23 cellular contexts compared by ENCODE assay signal in genomic region chr4:9971711-9972110, GRCh38.
DNase-seq lines count a peak whose midpoint lies in the region; ATAC-seq lines count a peak whose summit lies in the region.
"Had no signal": no experiment of that assay in that cellular context is flagged by ENCODE, and none has a peak within 500 bp of the region (broad histone marks: within the 10 kb centered on the region; RNA-seq: fewer than 3 reads in every experiment).

No MANE protein-coding gene starts in this region.

- H3K4me1 Mint-ChIP-seq in stimulated activated memory B cell treated with anti-CD40 and anti-IgM and Interleukin-4, amounts not matched to agents 10 μg/mL and 1 μg/mL and 100 μg/mL, for 72 hours, result peaks cover 31% of the 10 kb centered on the region
- H3K4me1 Mint-ChIP-seq: nephron had no signal

- peak overlapping the region; percentile 89 for H3K27ac Mint-ChIP-seq in stimulated activated memory B cell treated with anti-CD40 and anti-IgM and Interleukin-4, amounts not matched to agents 10 μg/mL and 1 μg/mL and 100 μg/mL, for 72 hours
- H3K27ac Mint-ChIP-seq: activated CD4-positive, alpha-beta memory T cell treated with anti-CD3 and anti-CD28 coated beads, Interleukin-2, amount 10 ng/mL, durations not matched to agents 7 days and 5 days; activated naive CD8-positive, alpha-beta T cell treated with anti-CD3 and anti-CD28 coated beads, Interleukin-2, amount 50 U/mL, for 24 hours; B cell; nephron had no signal

- H3K9me3 Mint-ChIP-seq in stimulated activated memory B cell treated with anti-CD40 and anti-IgM and Interleukin-4, amounts not matched to agents 10 μg/mL and 1 μg/mL and 100 μg/mL, for 72 hours, result peaks cover 3% of the 10 kb centered on the region

- H3K4me3 Mint-ChIP-seq in stimulated activated memory B cell treated with anti-CD40 and anti-IgM and Interleukin-4, amounts not matched to agents 10 μg/mL and 1 μg/mL and 100 μg/mL, for 72 hours, result no peak overlapping the region
- H3K4me3 Mint-ChIP-seq: activated CD4-positive, alpha-beta memory T cell treated with anti-CD3 and anti-CD28 coated beads, Interleukin-2, amount 10 ng/mL, durations not matched to agents 7 days and 5 days; activated naive CD8-positive, alpha-beta T cell treated with anti-CD3 and anti-CD28 coated beads, Interleukin-2, amount 50 U/mL, for 24 hours; B cell; nephron had no signal

- peaks cover 12% of the 10 kb centered on the region for H3K36me3 Mint-ChIP-seq in stimulated activated memory B cell treated with anti-CD40 and anti-IgM and Interleukin-4, amounts not matched to agents 10 μg/mL and 1 μg/mL and 100 μg/mL, for 72 hours

- no peaks in the 10 kb centered on the region for H3K27me3 Mint-ChIP-seq in stimulated activated memory B cell treated with anti-CD40 and anti-IgM and Interleukin-4, amounts not matched to agents 10 μg/mL and 1 μg/mL and 100 μg/mL, for 72 hours
- H3K27me3 Mint-ChIP-seq: activated CD4-positive, alpha-beta memory T cell treated with anti-CD3 and anti-CD28 coated beads, Interleukin-2, amount 10 ng/mL, durations not matched to agents 7 days and 5 days; activated naive CD8-positive, alpha-beta T cell treated with anti-CD3 and anti-CD28 coated beads, Interleukin-2, amount 50 U/mL, for 24 hours; B cell had no signal

- DNase-seq in NCI-H2107 treated with DMSO at 0.1 percent for 48 hours (lab: John Stamatoyannopoulos, UW; ENCODE audit: unreplicated experiment), result peak; percentile 62
- DNase-seq in NCI-H2107 (lab: John Stamatoyannopoulos, UW), result no peak
- peak; percentile 79 for DNase-seq in NCI-H2029 (lab: John Stamatoyannopoulos, UW)
- DNase-seq in NCI-H748 treated with DMSO at 0.1 percent for 48 hours (lab: John Stamatoyannopoulos, UW), result peak; percentile 53
- no peak for DNase-seq in CD1c-positive myeloid dendritic cell (ENCODE audit: extremely low spot score)
- DNase-seq: activated CD4-positive, alpha-beta memory T cell treated with anti-CD3 and anti-CD28 coated beads, Interleukin-2, amount 10 ng/mL, durations not matched to agents 7 days and 5 days; activated CD4-positive, CD25-positive, alpha-beta regulatory T cell treated with anti-CD3 and anti-CD28 coated beads, Interleukin-2, amount 50 U/mL, for 72 hours; activated naive CD8-positive, alpha-beta T cell treated with anti-CD3 and anti-CD28 coated beads, Interleukin-2, amount 50 U/mL, for 24 hours; Caco-2; cerebellar nuclear complex; kidney; mucosa of descending colon; NK-92 treated with Interleukin-12 subunit alpha and Interleukin-12 subunit beta, amount 100 ng/mL, for 24 hours; PC-9; stimulated activated CD4-positive, alpha-beta T cell treated with anti-CD3 and anti-CD28 coated beads, Interleukin-1b, Interleukin-23, amount 100 ng/mL, for 48 hours; T-helper 1 cell; upper lobe of left lung had no signal

- ATAC-seq in stimulated activated memory B cell treated with anti-CD40 and anti-IgM and Interleukin-4, amounts not matched to agents 10 μg/mL and 1 μg/mL and 100 μg/mL, for 72 hours, result no peak
- ATAC-seq in HG02884 (IDR thresholded peaks at IDR 0.05; ENCODE audit: unreplicated experiment) (no peak), GM21529 (IDR thresholded peaks at IDR 0.05; ENCODE audit: unreplicated experiment) (no peak)
- ATAC-seq: A549; activated naive CD8-positive, alpha-beta T cell treated with anti-CD3 and anti-CD28 coated beads, Interleukin-2, amount 50 U/mL, for 24 hours; mucosa of descending colon had no signal

Comparison
In these comparisons a context has a peak if more than half of its experiments do, and no peak if none do; other contexts are left out.
1. DNase-seq: peak in NCI-H2107 treated with DMSO at 0.1 percent for 48 hours (single experiment), NCI-H2029 (single experiment) and NCI-H748 treated with DMSO at 0.1 percent for 48 hours (single experiment); none in NCI-H2107 (single experiment) and CD1c-positive myeloid dendritic cell (single experiment).